ENCODE assay signal across 16 cellular contexts in genomic region chr4:99759346-99759984, GRCh38.
"Had no signal": no experiment of that assay in that cellular context is flagged by ENCODE, and none has a peak within 500 bp of the region (broad histone marks: within the 10 kb centered on the region; RNA-seq: fewer than 3 reads in every experiment).

No MANE protein-coding gene starts in this region.

- H3K4me3 Mint-ChIP-seq: activated CD4-positive, alpha-beta memory T cell treated with anti-CD3 and anti-CD28 coated beads for 36 hours; activated CD4-positive, alpha-beta T cell treated with anti-CD3 and anti-CD28 coated beads for 36 hours; activated CD8-positive, alpha-beta memory T cell treated with anti-CD3 and anti-CD28 coated beads, Interleukin-2, amount 10 ng/mL, durations not matched to agents 7 days and 5 days; naive thymus-derived CD8-positive, alpha-beta T cell had no signal

- H3K36me3 ChIP-seq: left lung, pancreas, suprapubic skin had no signal

- H3K9me3 ChIP-seq: left lung, pancreas, suprapubic skin had no signal

- H2AFZ ChIP-seq: hepatocyte had no signal

- FAIRE-seq: keratinocyte, pancreas had no signal

- H3K27ac Mint-ChIP-seq: activated CD4-positive, alpha-beta memory T cell treated with anti-CD3 and anti-CD28 coated beads for 36 hours; activated CD4-positive, alpha-beta T cell treated with anti-CD3 and anti-CD28 coated beads for 36 hours; activated CD8-positive, alpha-beta memory T cell treated with anti-CD3 and anti-CD28 coated beads, Interleukin-2, amount 10 ng/mL, durations not matched to agents 7 days and 5 days; naive thymus-derived CD8-positive, alpha-beta T cell had no signal

- H3K27ac ChIP-seq: hepatocyte, left lung, pancreas, skin epidermis, suprapubic skin had no signal

- H3K36me3 Mint-ChIP-seq: activated CD4-positive, alpha-beta memory T cell treated with anti-CD3 and anti-CD28 coated beads for 36 hours; activated CD8-positive, alpha-beta memory T cell treated with anti-CD3 and anti-CD28 coated beads, Interleukin-2, amount 10 ng/mL, durations not matched to agents 7 days and 5 days; naive thymus-derived CD8-positive, alpha-beta T cell had no signal

- H3K4me2 ChIP-seq: hepatocyte had no signal

- H3K79me2 ChIP-seq: hepatocyte had no signal

- ATAC-seq: activated CD8-positive, alpha-beta memory T cell treated with anti-CD3 and anti-CD28 coated beads, Interleukin-2, amount 10 ng/mL, durations not matched to agents 7 days and 5 days; left lung; naive thymus-derived CD8-positive, alpha-beta T cell; pancreas had no signal

- H3K4me3 ChIP-seq: hepatocyte, left lung, pancreas, skin epidermis, suprapubic skin had no signal

- H3K4me1 Mint-ChIP-seq: naive thymus-derived CD8-positive, alpha-beta T cell had no signal

- H3K27me3 ChIP-seq: hepatocyte, left lung, pancreas, suprapubic skin had no signal

- H3K4me1 ChIP-seq: pancreas, suprapubic skin had no signal

- DNase-seq: activated CD4-positive, alpha-beta memory T cell treated with anti-CD3 and anti-CD28 coated beads for 36 hours; activated CD4-positive, alpha-beta T cell treated with anti-CD3 and anti-CD28 coated beads for 36 hours; activated CD8-positive, alpha-beta memory T cell treated with anti-CD3 and anti-CD28 coated beads, Interleukin-2, amount 10 ng/mL, durations not matched to agents 7 days and 5 days; activated gamma-delta T cell; activated T-cell treated with anti-CD3 and anti-CD28 coated beads, Interleukin-2, amount 50 U/mL, for 48 hours; left lung; naive thymus-derived CD8-positive, alpha-beta T cell; pancreas; stimulated activated CD4-positive, alpha-beta T cell treated with anti-CD3 and anti-CD28 coated beads, Interleukin-15, amount 100 ng/mL, for 24 hours; stimulated activated CD4-positive, alpha-beta T cell treated with anti-CD3 and anti-CD28 coated beads, Interleukin-4, amount 100 ng/mL, for 1 hour; stimulated activated naive CD4-positive, alpha-beta T cell; trophoblast cell had no signal
